In genomic region chr19:13906525-13906904, GRCh38 we compare ENCODE assay signal across 7 cellular contexts. TPM values are rescaled to one million over a fixed set of nuclear protein-coding genes. Genes with fewer than 3 reads are reported as not detected.
DNase-seq lines count a peak whose midpoint lies in the region; ATAC-seq and TF ChIP-seq lines count a peak whose summit lies in the region.

No MANE protein-coding gene starts in this region.

- no peaks in the 10 kb centered on the region for H3K9me3 ChIP-seq in parathyroid adenoma (ENCODE audit: control insufficient read depth, low read length)

- ATAC-seq in GM19324 (IDR thresholded peaks at IDR 0.05; ENCODE audit: low FRiP score, unreplicated experiment) (peak; percentile 18), HG03571 (IDR thresholded peaks at IDR 0.05; ENCODE audit: unreplicated experiment) (peak; percentile 28), GM19455 (IDR thresholded peaks at IDR 0.05; ENCODE audit: unreplicated experiment) (no peak)

- TF ChIP-seq CTCF in fibroblast of pulmonary artery (IDR thresholded peaks at IDR 0.05; ENCODE audit: low read length, missing control alignments): no peak
- no peak for TF ChIP-seq CTCF in parathyroid adenoma (IDR thresholded peaks at IDR 0.05)

- H3K4me3 ChIP-seq in fibroblast of pulmonary artery (replicated peaks; ENCODE audit: low read depth, low read length): peak overlapping the region; percentile 79
- H3K4me3 ChIP-seq in parathyroid adenoma (ENCODE audit: low read depth, low read length): peak overlapping the region; percentile 83

- H3K4me1 Mint-ChIP-seq in activated CD4-positive, alpha-beta T cell treated with anti-CD3 and anti-CD28 coated beads, Interleukin-2, amount 10 ng/mL, durations not matched to agents 24 days and 14 days: peaks cover 15% of the 10 kb centered on the region

- H3K27ac ChIP-seq in parathyroid adenoma: peak overlapping the region; percentile 41

- H3K36me3 ChIP-seq in parathyroid adenoma (ENCODE audit: control insufficient read depth, insufficient read depth, low read length): no peaks in the 10 kb centered on the region

- peak overlapping the region; percentile 84 for H3K4me3 Mint-ChIP-seq in activated CD4-positive, alpha-beta T cell treated with anti-CD3 and anti-CD28 coated beads, Interleukin-2, amount 10 ng/mL, durations not matched to agents 24 days and 14 days

- H2AFZ ChIP-seq in parathyroid adenoma: peak overlapping the region; percentile 99

- H3K27me3 Mint-ChIP-seq in activated CD4-positive, alpha-beta T cell treated with anti-CD3 and anti-CD28 coated beads, Interleukin-2, amount 10 ng/mL, durations not matched to agents 24 days and 14 days: no peaks in the 10 kb centered on the region

- H3K36me3 Mint-ChIP-seq in activated CD4-positive, alpha-beta T cell treated with anti-CD3 and anti-CD28 coated beads, Interleukin-2, amount 10 ng/mL, durations not matched to agents 24 days and 14 days (ENCODE audit: low read depth): peaks cover 15% of the 10 kb centered on the region

- peak overlapping the region; percentile 49 for H3K9ac ChIP-seq in parathyroid adenoma

- no peaks in the 10 kb centered on the region for H3K27me3 ChIP-seq in parathyroid adenoma (ENCODE audit: control insufficient read depth, insufficient read depth, low read length)

- peaks cover 6% of the 10 kb centered on the region for H3K4me1 ChIP-seq in parathyroid adenoma

- H3K79me2 ChIP-seq in parathyroid adenoma: peaks cover 7% of the 10 kb centered on the region

- H3K27ac Mint-ChIP-seq in activated CD4-positive, alpha-beta T cell treated with anti-CD3 and anti-CD28 coated beads, Interleukin-2, amount 10 ng/mL, durations not matched to agents 24 days and 14 days: peak overlapping the region; percentile 76

- intact Hi-C loops in activated CD4-positive, alpha-beta T cell treated with anti-CD3 and anti-CD28 coated beads, Interleukin-2, amount 10 ng/mL, durations not matched to agents 24 days and 14 days (cut with micrococcal nuclease): loop anchor here (1.0 to 2.0 kb wide), 3 partner anchors 26 to 100 kb away; partner anchors contain the start of genes DCAF15 and RFX1

- H3K4me2 ChIP-seq in parathyroid adenoma (ENCODE audit: low read length): peak overlapping the region; percentile 91

- DNase-seq in activated CD4-positive, alpha-beta T cell treated with anti-CD3 and anti-CD28 coated beads, Interleukin-2, amount 10 ng/mL, durations not matched to agents 24 days and 14 days: no peak
- DNase-seq in fibroblast of pulmonary artery (ENCODE audit: low read depth): no peak
- no peak for DNase-seq in cerebellar nuclear complex (lab: John Stamatoyannopoulos, UW)

- no peaks in the 10 kb centered on the region for H3K9me3 Mint-ChIP-seq in activated CD4-positive, alpha-beta T cell treated with anti-CD3 and anti-CD28 coated beads, Interleukin-2, amount 10 ng/mL, durations not matched to agents 24 days and 14 days

RNA-seq across cellular contexts. Expression of gene CC2D1A, which starts 0.5 kb away (rescaled TPM):
- 38.5 and 39.4 TPM in 2 replicates for total RNA-seq in activated CD4-positive, alpha-beta T cell treated with anti-CD3 and anti-CD28 coated beads, Interleukin-2, amount 10 ng/mL, durations not matched to agents 24 days and 14 days

RNA-seq across cellular contexts. Expression of gene BRME1, which starts 0.6 kb away (rescaled TPM):
- total RNA-seq in activated CD4-positive, alpha-beta T cell treated with anti-CD3 and anti-CD28 coated beads, Interleukin-2, amount 10 ng/mL, durations not matched to agents 24 days and 14 days: 16.2 and 18.6 TPM in 2 replicates

RNA-seq across cellular contexts. Expression of gene NANOS3, which starts 29.6 kb away (rescaled TPM):
- 1.4 and 1.9 TPM in 2 replicates for total RNA-seq in activated CD4-positive, alpha-beta T cell treated with anti-CD3 and anti-CD28 coated beads, Interleukin-2, amount 10 ng/mL, durations not matched to agents 24 days and 14 days

RNA-seq across cellular contexts. Expression of gene PODNL1, which starts 31.7 kb away (rescaled TPM):
- total RNA-seq in activated CD4-positive, alpha-beta T cell treated with anti-CD3 and anti-CD28 coated beads, Interleukin-2, amount 10 ng/mL, durations not matched to agents 24 days and 14 days: not detected in 2 replicates

RNA-seq across cellular contexts. Expression of gene DCAF15, which starts 45.8 kb away (rescaled TPM):
- total RNA-seq in activated CD4-positive, alpha-beta T cell treated with anti-CD3 and anti-CD28 coated beads, Interleukin-2, amount 10 ng/mL, durations not matched to agents 24 days and 14 days: 61.5 and 63.2 TPM in 2 replicates
